22 cellular contexts compared by ENCODE assay signal in the genomic region with DNA sequence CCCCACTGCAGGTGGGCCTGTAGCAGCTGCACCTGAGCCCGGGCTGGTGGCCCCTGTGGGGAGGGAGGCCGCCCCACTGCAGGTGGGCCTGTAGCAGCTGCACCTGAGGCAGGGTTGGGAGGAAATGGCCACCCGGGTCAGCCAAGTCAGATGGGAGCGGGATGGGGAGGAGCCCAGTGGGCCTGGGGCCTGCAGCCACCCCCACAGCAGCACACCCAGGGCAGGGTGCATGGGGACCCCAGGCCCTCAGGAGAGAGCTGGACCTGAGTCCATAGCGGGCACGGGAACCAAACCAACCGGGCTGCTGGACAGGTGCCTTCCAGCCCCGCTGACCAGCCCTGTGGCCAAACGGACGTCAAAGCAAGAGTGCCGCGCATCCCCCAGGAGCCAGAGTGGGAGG.
DNase-seq lines count a peak whose midpoint lies in the region; ATAC-seq and TF ChIP-seq lines count a peak whose summit lies in the region.
"Had no signal": no experiment of that assay in that cellular context is flagged by ENCODE, and none has a peak within 500 bp of the region (broad histone marks: within the 10 kb centered on the region; RNA-seq: fewer than 3 reads in every experiment).

No MANE protein-coding gene starts in this region.

- TF ChIP-seq POLR2A in upper lobe of left lung (IDR thresholded peaks at IDR 0.05), result no peak

- WGBS in heart right ventricle, 2 donors, result 87 to 98% methylated on average over 12 of the region's 12 CpGs
- WGBS in upper lobe of left lung, 2 donors, result 95 to 97% methylated on average over 6 to 8 of the region's 12 CpGs

- no peak for TF ChIP-seq EP300 in upper lobe of left lung (IDR thresholded peaks at IDR 0.05)

- peak; percentile 20 for DNase-seq in left ventricle myocardium superior
- no peak for DNase-seq in heart right ventricle
- DNase-seq in activated CD8-positive, alpha-beta memory T cell treated with anti-CD3 and anti-CD28 coated beads, Interleukin-2, amount 50 U/mL, for 48 hours, result peak; percentile 45
- peak; percentile 78 for DNase-seq in mesenteric fat pad (ENCODE audit: low spot score)
- peak; percentile 9 to 78 for DNase-seq in upper lobe of left lung
- no peak for DNase-seq in DMS153 (lab: John Stamatoyannopoulos, UW)
- DNase-seq in mucosa of gallbladder (ENCODE audit: low spot score), result no peak
- DNase-seq: activated CD4-positive, alpha-beta T cell treated with anti-CD3 and anti-CD28 coated beads, Interleukin-2, amount 50 U/mL, for 4 hours; COR-L47; dermis blood vessel endothelial cell; foreskin fibroblast; hippocampal formation; KBM-7; MV-4-11; NCI-H2029 treated with DMSO at 0.1 percent for 48 hours; NCI-H510A treated with DMSO at 0.1 percent for 48 hours; retina; SHP77; stimulated activated CD4-positive, alpha-beta T cell treated with anti-CD3 and anti-CD28 coated beads, Interleukin-15, amount 100 ng/mL, for 24 hours had no signal

- H3K4me1 ChIP-seq in heart right ventricle (peaks cover 0 to 10% (median 0%) of the 10 kb centered on the region in 9 donors), upper lobe of left lung (peaks cover 0 to 16% (median 2%) of the 10 kb centered on the region in 4 donors)

- H3K27ac ChIP-seq in heart right ventricle (no peak overlapping the region), upper lobe of left lung (no peak overlapping the region)
- H3K27ac ChIP-seq: epithelial cell of prostate had no signal

- no peak for TF ChIP-seq CTCF in heart right ventricle (IDR thresholded peaks at IDR 0.05)
- TF ChIP-seq CTCF in upper lobe of left lung (IDR thresholded peaks at IDR 0.05), result no peak

- H3K36me3 ChIP-seq in heart right ventricle (no peaks in the 10 kb centered on the region), upper lobe of left lung (no peaks in the 10 kb centered on the region)

- intact Hi-C loops in left ventricle myocardium superior (cut with micrococcal nuclease), result no loop called here
- intact Hi-C loops in heart right ventricle (cut with DNase I), result loop anchor here in 9 of 10 donors (5.0 to 10.0 kb wide), 6 partner anchors 149 to 269 kb away; partner anchors contain the start of genes ALG12 (in 4 of the 9) and CRELD2 (in 4 of the 9)

- no peak overlapping the region for H3K4me3 ChIP-seq in heart right ventricle
- no peak overlapping the region for H3K4me3 ChIP-seq in upper lobe of left lung

- H3K27me3 ChIP-seq in heart right ventricle (no peaks in the 10 kb centered on the region), upper lobe of left lung (no peaks in the 10 kb centered on the region)

- H3K9me3 ChIP-seq in heart right ventricle (peaks cover 0 to 28% (median 15%) of the 10 kb centered on the region in 11 donors), upper lobe of left lung (peaks cover 0 to 15% (median 10%) of the 10 kb centered on the region in 4 donors)

- ATAC-seq in left ventricle myocardium superior (no peak), heart right ventricle (no peak), upper lobe of left lung (ENCODE audit: low FRiP score in 2 of 2) (no peak)
- ATAC-seq: stimulated activated effector memory CD8-positive, alpha-beta T cell treated with anti-CD3 and anti-CD28 coated beads, Interleukin-12 subunit alpha, Interleukin-12 subunit beta, amount 100 ng/mL, for 72 hours; T-cell had no signal

Comparison
In these comparisons a context has a peak if more than half of its experiments do, and no peak if none do; other contexts are left out.
1. DNase-seq: peak in left ventricle myocardium superior (single experiment), activated CD8-positive, alpha-beta memory T cell treated with anti-CD3 and anti-CD28 coated beads, Interleukin-2, amount 50 U/mL, for 48 hours (single experiment), mesenteric fat pad (single experiment) and upper lobe of left lung (2 of 2); none in heart right ventricle (0 of 2), DMS153 (single experiment) and mucosa of gallbladder (single experiment).